Comparison of ENCODE assay signal across 13 cellular contexts in the genomic region with DNA sequence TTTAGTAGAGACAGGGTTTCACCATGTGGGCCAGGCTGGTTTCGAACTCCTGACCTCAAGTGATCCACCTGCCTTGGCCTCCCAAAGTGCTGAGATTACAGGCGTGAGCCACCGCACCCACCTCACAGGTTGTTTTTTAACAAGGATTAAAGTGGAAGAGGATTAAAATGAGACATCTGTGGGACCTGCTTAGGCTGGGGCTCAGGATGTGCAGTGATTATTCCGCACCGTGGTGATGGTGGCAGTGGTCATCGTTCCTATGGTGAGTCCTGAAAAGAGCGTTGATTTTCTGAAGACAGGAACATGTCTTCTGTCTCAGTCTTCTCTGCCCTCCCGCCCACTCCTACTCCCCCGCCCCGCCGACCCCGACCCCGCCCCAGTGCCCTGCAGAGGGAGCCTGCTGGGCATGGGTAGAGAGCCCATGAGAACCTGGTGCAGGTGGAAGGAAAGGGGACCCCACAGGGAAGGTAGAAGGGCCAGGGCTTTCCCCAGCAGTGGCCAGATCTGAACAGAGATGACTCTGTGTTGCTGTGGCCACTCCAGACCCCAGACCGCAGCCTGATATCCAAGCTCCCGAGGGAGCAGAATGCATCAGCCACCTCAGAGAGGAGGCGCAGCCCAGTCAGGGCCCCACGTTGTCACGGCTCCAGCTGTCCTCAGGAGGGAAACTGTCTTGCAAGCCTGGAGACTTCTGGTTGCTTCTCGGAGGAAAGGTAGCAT. TPM values are rescaled to one million over a fixed set of nuclear protein-coding genes. Genes with fewer than 3 reads are reported as not detected.
DNase-seq lines count a peak whose midpoint lies in the region; ATAC-seq and TF ChIP-seq lines count a peak whose summit lies in the region.
"Had no signal": no experiment of that assay in that cellular context is flagged by ENCODE, and none has a peak within 500 bp of the region (broad histone marks: within the 10 kb centered on the region; RNA-seq: fewer than 3 reads in every experiment).

No MANE protein-coding gene starts in this region.

- H3K9me3 Mint-ChIP-seq in activated naive CD4-positive, alpha-beta T cell treated with anti-CD3 and anti-CD28 coated beads for 36 hours, result no peaks in the 10 kb centered on the region
- H3K9me3 Mint-ChIP-seq in effector memory CD8-positive, alpha-beta T cell, result no peaks in the 10 kb centered on the region
- no peaks in the 10 kb centered on the region for H3K9me3 Mint-ChIP-seq in stimulated activated memory B cell treated with anti-CD40 and anti-IgM and Interleukin-4, amounts not matched to agents 10 μg/mL and 1 μg/mL and 100 μg/mL, for 72 hours

- peaks cover 41% of the 10 kb centered on the region for H3K4me1 Mint-ChIP-seq in activated naive CD4-positive, alpha-beta T cell treated with anti-CD3 and anti-CD28 coated beads for 36 hours (ENCODE audit: low read depth)
- H3K4me1 Mint-ChIP-seq in effector memory CD8-positive, alpha-beta T cell (ENCODE audit: low read depth in 2 of 2), result peaks cover 37 to 48% of the 10 kb centered on the region in 2 donors
- H3K4me1 Mint-ChIP-seq in stimulated activated memory B cell treated with anti-CD40 and anti-IgM and Interleukin-4, amounts not matched to agents 10 μg/mL and 1 μg/mL and 100 μg/mL, for 72 hours, result peaks cover 24% of the 10 kb centered on the region

- intact Hi-C loops in activated naive CD4-positive, alpha-beta T cell treated with anti-CD3 and anti-CD28 coated beads for 36 hours (cut with micrococcal nuclease), result no loop called here

- H3K27me3 Mint-ChIP-seq in activated naive CD4-positive, alpha-beta T cell treated with anti-CD3 and anti-CD28 coated beads for 36 hours (ENCODE audit: low read depth), result no peaks in the 10 kb centered on the region
- no peaks in the 10 kb centered on the region for H3K27me3 Mint-ChIP-seq in effector memory CD8-positive, alpha-beta T cell
- H3K27me3 Mint-ChIP-seq in stimulated activated memory B cell treated with anti-CD40 and anti-IgM and Interleukin-4, amounts not matched to agents 10 μg/mL and 1 μg/mL and 100 μg/mL, for 72 hours, result peaks cover 13% of the 10 kb centered on the region

- no peaks in the 10 kb centered on the region for H3K36me3 Mint-ChIP-seq in activated naive CD4-positive, alpha-beta T cell treated with anti-CD3 and anti-CD28 coated beads for 36 hours (ENCODE audit: low read depth)
- peaks cover 25% of the 10 kb centered on the region for H3K36me3 Mint-ChIP-seq in effector memory CD8-positive, alpha-beta T cell (ENCODE audit: insufficient read depth)
- no peaks in the 10 kb centered on the region for H3K36me3 Mint-ChIP-seq in stimulated activated memory B cell treated with anti-CD40 and anti-IgM and Interleukin-4, amounts not matched to agents 10 μg/mL and 1 μg/mL and 100 μg/mL, for 72 hours

- peak overlapping the region; percentile 83 for H3K27ac Mint-ChIP-seq in activated naive CD4-positive, alpha-beta T cell treated with anti-CD3 and anti-CD28 coated beads for 36 hours
- peak overlapping the region; percentile 94 to 97 for H3K27ac Mint-ChIP-seq in effector memory CD8-positive, alpha-beta T cell
- H3K27ac Mint-ChIP-seq in stimulated activated memory B cell treated with anti-CD40 and anti-IgM and Interleukin-4, amounts not matched to agents 10 μg/mL and 1 μg/mL and 100 μg/mL, for 72 hours, result peak overlapping the region; percentile 84

- no peak for TF ChIP-seq CTCF in RWPE1 (conservative IDR thresholded peaks at IDR 0.05; ENCODE audit: low read depth)

- CTCF ChIA-PET in activated naive CD4-positive, alpha-beta T cell treated with anti-CD3 and anti-CD28 coated beads for 36 hours (lab: Charles Lee), result no interaction called here
- CTCF ChIA-PET in RWPE1 (lab: Yijun Ruan, JAX), result no interaction called here

- POLR2A ChIA-PET in RWPE1 (lab: Yijun Ruan, JAX; ENCODE audit: low non-redundant PET), result no interaction called here

- peak overlapping the region; percentile 47 for H3K27ac ChIP-seq in RWPE1
- H3K27ac ChIP-seq: parathyroid adenoma had no signal

- no peak for DNase-seq in activated naive CD4-positive, alpha-beta T cell treated with anti-CD3 and anti-CD28 coated beads for 36 hours
- no peak for DNase-seq in activated naive CD4-positive, alpha-beta T cell treated with Interleukin-2 at 50 U/mL for 16 hours
- DNase-seq in RWPE1 (ENCODE audit: low spot score) (no peak), NCI-H524 treated with DMSO at 0.1 percent for 48 hours (lab: John Stamatoyannopoulos, UW) (no peak)
- no peak for DNase-seq in effector memory CD8-positive, alpha-beta T cell
- no peak for DNase-seq in stimulated activated CD4-positive, alpha-beta T cell treated with anti-CD3 and anti-CD28 coated beads, Interleukin-12 subunit alpha, Interleukin-12 subunit beta, amount 100 ng/mL, for 4 hours
- DNase-seq: DMS53, NCI-H1417 treated with DMSO at 0.1 percent for 48 hours, RPMI8226, transverse colon had no signal

- H3K4me3 Mint-ChIP-seq in activated naive CD4-positive, alpha-beta T cell treated with anti-CD3 and anti-CD28 coated beads for 36 hours, result no peak overlapping the region
- peak overlapping the region; percentile 71 to 74 for H3K4me3 Mint-ChIP-seq in effector memory CD8-positive, alpha-beta T cell
- no peak overlapping the region for H3K4me3 Mint-ChIP-seq in stimulated activated memory B cell treated with anti-CD40 and anti-IgM and Interleukin-4, amounts not matched to agents 10 μg/mL and 1 μg/mL and 100 μg/mL, for 72 hours

- no peak for ATAC-seq in effector memory CD8-positive, alpha-beta T cell (replicated peaks)
- no peak for ATAC-seq in stimulated activated memory B cell treated with anti-CD40 and anti-IgM and Interleukin-4, amounts not matched to agents 10 μg/mL and 1 μg/mL and 100 μg/mL, for 72 hours
- no peak for ATAC-seq in GM18502 (IDR thresholded peaks at IDR 0.05; ENCODE audit: poor library complexity, unreplicated experiment)

RNA-seq across cellular contexts. Expression of a gene that starts 34.5 kb away (rescaled TPM):
- 100 to 1,000 TPM; 102 to 110 TPM for total RNA-seq in activated naive CD4-positive, alpha-beta T cell treated with anti-CD3 and anti-CD28 coated beads for 36 hours

Comparison
In these comparisons a context has a peak if more than half of its experiments do, and no peak if none do; other contexts are left out.
1. H3K4me3 Mint-ChIP-seq: peak in effector memory CD8-positive, alpha-beta T cell (2 of 2); none in activated naive CD4-positive, alpha-beta T cell treated with anti-CD3 and anti-CD28 coated beads for 36 hours (single experiment) and stimulated activated memory B cell treated with anti-CD40 and anti-IgM and Interleukin-4, amounts not matched to agents 10 μg/mL and 1 μg/mL and 100 μg/mL, for 72 hours (single experiment).
2. Peak in every context shown above with its lines, with median percentiles within 50 percentile points of each other: H3K27ac Mint-ChIP-seq.